Comparison of ENCODE assay signal across 12 cellular contexts in the genomic region with DNA sequence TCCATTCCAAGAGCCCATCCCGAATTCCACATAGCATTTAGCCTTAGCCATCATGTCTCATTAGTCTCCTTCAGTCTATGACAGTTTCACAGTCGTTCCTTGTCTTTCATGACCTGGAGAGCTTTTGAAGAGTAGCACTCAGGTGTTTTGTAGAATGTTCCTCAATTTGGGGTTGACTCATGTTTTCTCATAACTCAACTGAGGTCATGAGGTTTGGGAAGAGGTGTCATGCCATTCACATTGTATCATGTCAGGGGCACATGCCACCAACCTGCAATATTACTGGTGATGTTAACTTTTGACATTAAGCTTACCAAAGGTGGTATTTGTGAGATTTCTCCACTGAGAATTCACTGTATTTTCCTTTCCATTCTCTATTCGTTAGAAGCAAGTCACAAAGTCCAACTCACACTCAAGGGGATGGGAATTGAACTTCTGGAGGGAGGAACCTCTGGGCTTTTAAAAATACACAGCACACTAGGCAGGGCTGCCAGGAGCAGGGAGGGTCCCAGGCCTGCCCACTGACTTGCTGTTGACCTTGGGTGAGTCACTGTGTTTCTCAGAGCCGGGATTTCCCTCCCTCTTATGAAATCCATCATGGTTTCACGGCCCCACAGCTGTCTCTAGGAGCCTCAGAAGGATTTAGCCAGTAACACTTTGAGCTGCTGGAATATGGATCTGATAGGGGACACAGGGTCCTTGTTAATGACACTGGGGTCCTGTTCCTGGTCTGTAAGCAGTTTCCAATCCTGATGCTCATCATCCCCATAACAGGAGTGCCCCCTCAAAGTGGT.
DNase-seq lines count a peak whose midpoint lies in the region; ATAC-seq and TF ChIP-seq lines count a peak whose summit lies in the region.
"Had no signal": no experiment of that assay in that cellular context is flagged by ENCODE, and none has a peak within 500 bp of the region (broad histone marks: within the 10 kb centered on the region; RNA-seq: fewer than 3 reads in every experiment).

No MANE protein-coding gene starts in this region.

- no peak for TF ChIP-seq CTCF in AG04450 (IDR thresholded peaks at IDR 0.05; ENCODE audit: low read depth, low read length)

- CTCF ChIA-PET in AG04450 (lab: Charles Lee) = no interaction called here

- H3K27me3 ChIP-seq in AG04450 (ENCODE audit: control insufficient read depth, insufficient read depth, low read length) = no peaks in the 10 kb centered on the region

- DNase-seq in AG04450 (ENCODE audit: low read depth, low spot score) = peak; percentile 34
- peak; percentile 70 for DNase-seq in HCEC 1CT
- peak; percentile 15 for DNase-seq in activated naive CD8-positive, alpha-beta T cell treated with anti-CD3 and anti-CD28 coated beads, Interleukin-2, amount 50 U/mL, for 24 hours
- peak; percentile 55 for DNase-seq in kidney glomerular epithelial cell (lab: John Stamatoyannopoulos, UW)
- no peak for DNase-seq in NOMO-1 treated with dmso at 0.1 percent for 144 hours (lab: John Stamatoyannopoulos, UW; ENCODE audit: unreplicated experiment)
- DNase-seq in DMS 273 (lab: John Stamatoyannopoulos, UW; ENCODE audit: unreplicated experiment) = no peak
- DNase-seq in NCI-H2081 (lab: John Stamatoyannopoulos, UW) = no peak
- no peak for DNase-seq in activated CD4-positive, CD25-positive, alpha-beta regulatory T cell treated with anti-CD3 and anti-CD28 coated beads, Interleukin-2, amount 50 U/mL, for 72 hours
- DNase-seq: activated effector memory CD4-positive, alpha-beta T cell treated with Interleukin-2 at 50 U/mL for 16 hours; DMS53; erythroblast; NCI-H510A had no signal

- H3K4me3 Mint-ChIP-seq in activated naive CD8-positive, alpha-beta T cell treated with anti-CD3 and anti-CD28 coated beads, Interleukin-2, amount 50 U/mL, for 24 hours = no peak overlapping the region

- POLR2A ChIA-PET in AG04450 (lab: Yijun Ruan, JAX) = interaction anchor here (0.6 kb wide), 2 partner anchors 81 to 184 kb away, joined by 12 to 17 read pairs; no protein-coding TSS in a partner anchor

- H3K27ac ChIP-seq in AG04450 (ENCODE audit: low read depth, low read length) = peak overlapping the region; percentile 49

- H3K27ac Mint-ChIP-seq in activated naive CD8-positive, alpha-beta T cell treated with anti-CD3 and anti-CD28 coated beads, Interleukin-2, amount 50 U/mL, for 24 hours = no peak overlapping the region

- H3K9me3 Mint-ChIP-seq in activated naive CD8-positive, alpha-beta T cell treated with anti-CD3 and anti-CD28 coated beads, Interleukin-2, amount 50 U/mL, for 24 hours = peaks cover 15% of the 10 kb centered on the region

- H3K4me1 Mint-ChIP-seq in activated naive CD8-positive, alpha-beta T cell treated with anti-CD3 and anti-CD28 coated beads, Interleukin-2, amount 50 U/mL, for 24 hours = peaks cover 3% of the 10 kb centered on the region

- no peaks in the 10 kb centered on the region for H3K36me3 Mint-ChIP-seq in activated naive CD8-positive, alpha-beta T cell treated with anti-CD3 and anti-CD28 coated beads, Interleukin-2, amount 50 U/mL, for 24 hours (ENCODE audit: low read depth)

- peak; percentile 72 for ATAC-seq in activated naive CD8-positive, alpha-beta T cell treated with anti-CD3 and anti-CD28 coated beads, Interleukin-2, amount 50 U/mL, for 24 hours

- no peaks in the 10 kb centered on the region for H3K9me3 ChIP-seq in AG04450 (ENCODE audit: control insufficient read depth, insufficient read depth, low read length)

- no peak overlapping the region for H3K4me3 ChIP-seq in AG04450 (ENCODE audit: low read depth, low read length)

- H3K27me3 Mint-ChIP-seq in activated naive CD8-positive, alpha-beta T cell treated with anti-CD3 and anti-CD28 coated beads, Interleukin-2, amount 50 U/mL, for 24 hours = peaks cover 5% of the 10 kb centered on the region

Comparison
In these comparisons a context has a peak if more than half of its experiments do, and no peak if none do; other contexts are left out.
1. DNase-seq: peak in AG04450 (single experiment), HCEC 1CT (single experiment), activated naive CD8-positive, alpha-beta T cell treated with anti-CD3 and anti-CD28 coated beads, Interleukin-2, amount 50 U/mL, for 24 hours (single experiment) and kidney glomerular epithelial cell (single experiment); none in NOMO-1 treated with dmso at 0.1 percent for 144 hours (single experiment), DMS 273 (single experiment), NCI-H2081 (0 of 2) and activated CD4-positive, CD25-positive, alpha-beta regulatory T cell treated with anti-CD3 and anti-CD28 coated beads, Interleukin-2, amount 50 U/mL, for 72 hours (single experiment).